ENCODE assay signal across 1 cellular context in the genomic region with DNA sequence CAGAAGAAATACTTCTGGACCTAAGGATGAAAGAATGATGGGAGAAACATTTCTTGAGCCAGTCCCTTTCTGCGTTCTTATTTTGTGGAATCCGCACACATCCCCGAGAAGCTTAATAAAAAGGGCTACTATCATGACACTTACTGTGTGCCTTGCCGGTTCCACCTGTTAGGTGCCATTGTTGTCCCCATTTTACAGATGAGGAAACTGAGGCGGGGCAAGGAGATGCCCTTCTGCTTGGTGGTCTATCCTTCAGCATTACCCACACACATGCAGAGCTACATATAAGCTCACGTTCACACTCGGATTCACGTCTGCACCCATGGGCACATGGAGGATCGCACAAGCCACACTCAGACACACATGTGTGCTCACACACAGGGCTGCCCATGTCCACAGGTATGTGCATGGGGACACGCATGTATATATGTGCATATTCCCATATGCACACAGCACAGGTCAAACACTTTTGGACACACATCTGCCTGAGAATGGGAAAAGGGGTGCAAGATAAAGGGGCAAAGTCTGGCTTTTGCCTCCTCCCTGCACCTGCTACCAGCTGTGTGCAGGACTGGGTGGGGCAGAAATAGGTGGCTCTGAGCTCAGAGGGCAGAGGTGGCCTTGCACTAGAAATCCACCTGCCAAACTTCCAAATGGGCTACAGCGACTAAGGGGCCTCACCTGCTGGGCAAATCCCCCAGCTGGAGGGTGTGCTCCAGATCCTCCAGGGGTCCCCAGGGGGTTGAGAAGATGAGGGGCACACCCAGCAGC.
TF ChIP-seq lines count a peak whose summit lies in the region.

No MANE protein-coding gene starts in this region.

TF ChIP-seq in K562, 482 proteins besides CTCF, POLR2A, EP300 and RAD21 (continued from another document):
- TF ChIP-seq, protein P1, sequence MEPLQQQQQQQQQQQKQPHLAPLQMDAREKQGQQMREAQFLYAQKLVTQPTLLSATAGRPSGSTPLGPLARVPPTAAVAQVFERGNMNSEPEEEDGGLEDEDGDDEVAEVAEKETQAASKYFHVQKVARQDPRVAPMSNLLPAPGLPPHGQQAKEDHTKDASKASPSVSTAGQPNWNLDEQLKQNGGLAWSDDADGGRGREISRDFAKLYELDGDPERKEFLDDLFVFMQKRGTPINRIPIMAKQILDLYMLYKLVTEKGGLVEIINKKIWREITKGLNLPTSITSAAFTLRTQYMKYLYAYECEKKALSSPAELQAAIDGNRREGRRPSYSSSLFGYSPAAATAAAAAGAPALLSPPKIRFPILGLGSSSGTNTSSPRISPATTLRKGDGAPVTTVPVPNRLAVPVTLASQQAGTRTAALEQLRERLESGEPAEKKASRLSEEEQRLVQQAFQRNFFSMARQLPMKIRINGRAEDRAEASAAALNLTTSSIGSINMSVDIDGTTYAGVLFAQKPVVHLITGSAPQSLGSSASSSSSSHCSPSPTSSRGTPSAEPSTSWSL (CRISPR knock-in tag; IDR thresholded peaks at IDR 0.05; ENCODE audit: borderline replicate concordance) = no peak
- TF ChIP-seq NCOA6 (IDR thresholded peaks at IDR 0.05) = no peak
